Comparison of ENCODE assay signal across 26 cellular contexts in the genomic region with DNA sequence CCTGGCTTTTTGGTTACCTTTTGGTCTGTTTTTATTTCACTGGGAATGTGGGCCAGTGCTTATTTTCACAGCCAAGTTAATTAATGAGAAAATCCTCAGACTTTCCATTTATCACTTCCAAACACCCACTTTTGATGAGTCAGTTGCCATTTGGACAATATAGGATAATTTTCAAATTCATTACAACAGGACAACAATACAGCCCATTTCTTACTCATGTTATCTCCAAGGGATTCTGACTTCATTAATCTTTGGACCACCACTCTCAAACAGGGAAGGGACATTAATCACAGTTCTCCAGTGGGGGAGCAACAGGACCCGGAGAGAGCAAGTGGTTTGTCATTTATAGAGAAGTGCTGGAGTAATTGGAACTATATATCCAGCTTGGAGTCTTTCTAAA.
"Had no signal": no experiment of that assay in that cellular context is flagged by ENCODE, and none has a peak within 500 bp of the region (broad histone marks: within the 10 kb centered on the region; RNA-seq: fewer than 3 reads in every experiment).

No MANE protein-coding gene starts in this region.

- DNase-seq: hypothalamus; immature natural killer cell; kidney; left colon; left ventricle myocardium inferior; mesendoderm; mucosa of descending colon; naive thymus-derived CD4-positive, alpha-beta T cell; ovary; right lobe of liver; spleen; stimulated activated CD4-positive, alpha-beta T cell treated with anti-CD3 and anti-CD28 coated beads, Interleukin-4, amount 100 ng/mL, for 24 hours; stimulated activated naive CD4-positive, alpha-beta T cell; tibial artery; trophoblast cell; upper lobe of right lung had no signal

- H3K4me1 ChIP-seq: right lobe of liver, tibial artery, upper lobe of right lung had no signal

- H3K27ac ChIP-seq: left ventricle myocardium inferior, ovary, right atrium auricular region, right lobe of liver, skin epidermis, spleen, suprapubic skin, thoracic aorta, tibial artery, upper lobe of right lung had no signal

- H3K27ac Mint-ChIP-seq: immature natural killer cell; mesothelial cell of epicardium; naive thymus-derived CD4-positive, alpha-beta T cell; progenitor cell of endocrine pancreas; stimulated activated effector memory CD8-positive, alpha-beta T cell treated with anti-CD3 and anti-CD28 coated beads, Interleukin-12 subunit alpha, Interleukin-12 subunit beta, amount 100 ng/mL, for 72 hours had no signal

- ATAC-seq: naive thymus-derived CD4-positive, alpha-beta T cell; natural killer cell treated with Interleukin-12 subunit alpha and Interleukin-12 subunit beta and Interleukin-15 and Interleukin-18, amount 100 ng/mL, for 72 hours; right lobe of liver; stimulated activated effector memory CD8-positive, alpha-beta T cell treated with anti-CD3 and anti-CD28 coated beads, Interleukin-12 subunit alpha, Interleukin-12 subunit beta, amount 100 ng/mL, for 72 hours; upper lobe of right lung had no signal

- H3K36me3 ChIP-seq: left ventricle myocardium inferior, ovary, right atrium auricular region, right lobe of liver, spleen, suprapubic skin, thoracic aorta, tibial artery, upper lobe of right lung had no signal

- H3K36me3 Mint-ChIP-seq: mesothelial cell of epicardium; natural killer cell treated with Interleukin-12 subunit alpha and Interleukin-12 subunit beta and Interleukin-15 and Interleukin-18, amount 100 ng/mL, for 72 hours; stimulated activated effector memory CD8-positive, alpha-beta T cell treated with anti-CD3 and anti-CD28 coated beads, Interleukin-12 subunit alpha, Interleukin-12 subunit beta, amount 100 ng/mL, for 72 hours had no signal

- H3K9me3 Mint-ChIP-seq: immature natural killer cell; natural killer cell treated with Interleukin-12 subunit alpha and Interleukin-12 subunit beta and Interleukin-15 and Interleukin-18, amount 100 ng/mL, for 72 hours; stimulated activated effector memory CD8-positive, alpha-beta T cell treated with anti-CD3 and anti-CD28 coated beads, Interleukin-12 subunit alpha, Interleukin-12 subunit beta, amount 100 ng/mL, for 72 hours; stimulated activated naive CD8-positive, alpha-beta T cell treated with anti-CD3 and anti-CD28 coated beads, Interleukin-15, Interleukin-2, amounts not matched to agents 100 ng/mL and 50 ng/mL, for 24 hours had no signal

- H3K4me3 Mint-ChIP-seq: immature natural killer cell; mesothelial cell of epicardium; naive thymus-derived CD4-positive, alpha-beta T cell; natural killer cell treated with Interleukin-12 subunit alpha and Interleukin-12 subunit beta and Interleukin-15 and Interleukin-18, amount 100 ng/mL, for 72 hours; stimulated activated effector memory CD8-positive, alpha-beta T cell treated with anti-CD3 and anti-CD28 coated beads, Interleukin-12 subunit alpha, Interleukin-12 subunit beta, amount 100 ng/mL, for 72 hours; stimulated activated naive CD8-positive, alpha-beta T cell treated with anti-CD3 and anti-CD28 coated beads, Interleukin-15, Interleukin-2, amounts not matched to agents 100 ng/mL and 50 ng/mL, for 24 hours had no signal

- H3K27me3 ChIP-seq: ovary, right atrium auricular region, right lobe of liver, spleen, suprapubic skin, tibial artery, upper lobe of right lung had no signal

- H3K4me3 ChIP-seq: left ventricle myocardium inferior, lung, mucosa of descending colon, ovary, right atrium auricular region, right lobe of liver, skin epidermis, spleen, suprapubic skin, thoracic aorta, tibial artery, upper lobe of right lung had no signal

- H3K9me3 ChIP-seq: left ventricle myocardium inferior, mucosa of descending colon, ovary, right atrium auricular region, right lobe of liver, spleen, suprapubic skin, thoracic aorta, tibial artery, upper lobe of right lung had no signal
